ENCODE assay signal across 6 cellular contexts in genomic region chr14:24243336-24243836, GRCh38. TPM values are rescaled to one million over a fixed set of nuclear protein-coding genes. Genes with fewer than 3 reads are reported as not detected.
DNase-seq lines count a peak whose midpoint lies in the region; ATAC-seq lines count a peak whose summit lies in the region.

No MANE protein-coding gene starts in this region.

- peaks cover 41% of the 10 kb centered on the region for H3K4me1 Mint-ChIP-seq in T-helper 2 cell treated with Interferon-gamma antibody and Interleukin-4, amounts not matched to agents 5 μg/mL and 100 μg/mL, for 36 hours (ENCODE audit: low read depth)

- no peaks in the 10 kb centered on the region for H3K9me3 Mint-ChIP-seq in T-helper 2 cell treated with Interferon-gamma antibody and Interleukin-4, amounts not matched to agents 5 μg/mL and 100 μg/mL, for 36 hours

- peaks cover 29% of the 10 kb centered on the region for H3K36me3 Mint-ChIP-seq in T-helper 2 cell treated with Interferon-gamma antibody and Interleukin-4, amounts not matched to agents 5 μg/mL and 100 μg/mL, for 36 hours (ENCODE audit: low read depth)

- H3K27me3 Mint-ChIP-seq in T-helper 2 cell treated with Interferon-gamma antibody and Interleukin-4, amounts not matched to agents 5 μg/mL and 100 μg/mL, for 36 hours (ENCODE audit: low read depth): no peaks in the 10 kb centered on the region

- H3K27ac Mint-ChIP-seq in T-helper 2 cell treated with Interferon-gamma antibody and Interleukin-4, amounts not matched to agents 5 μg/mL and 100 μg/mL, for 36 hours: peak overlapping the region; percentile 100

- DNase-seq in T-helper 2 cell treated with Interferon-gamma antibody and Interleukin-4, amounts not matched to agents 5 μg/mL and 100 μg/mL, for 36 hours (ENCODE audit: low spot score): no peak
- DNase-seq in T-helper 2 cell (no peak), mucosa of gallbladder (ENCODE audit: low spot score) (peak; percentile 67), SW 1271 (lab: John Stamatoyannopoulos, UW) (no peak)

- peak overlapping the region; percentile 89 for H3K27ac ChIP-seq in adipose tissue (ENCODE audit: low read depth, low read length)

- peak overlapping the region; percentile 97 for H3K4me3 Mint-ChIP-seq in T-helper 2 cell treated with Interferon-gamma antibody and Interleukin-4, amounts not matched to agents 5 μg/mL and 100 μg/mL, for 36 hours

- no peak for ATAC-seq in HG03442 (IDR thresholded peaks at IDR 0.05; ENCODE audit: unreplicated experiment)

- WGBS in adipose tissue, 3 donors: 46 to 53% (median 49%) methylated on average over 9 to 10 of the region's 10 CpGs

RNA-seq across cellular contexts. Expression of gene TINF2, which starts 1.0 kb away (rescaled TPM):
- 10 to 100 TPM; 35.3 to 58.9 (median 49.3) TPM for polyA plus RNA-seq in adipose tissue
- total RNA-seq in mucosa of gallbladder: 61.8 TPM

RNA-seq across cellular contexts. Expression of gene GMPR2, which starts 10.7 kb away (rescaled TPM):
- polyA plus RNA-seq in adipose tissue: 10 to 100 TPM; 37.3 to 52.7 (median 52.0) TPM
- 91.6 TPM for total RNA-seq in mucosa of gallbladder

RNA-seq across cellular contexts. Expression of gene NEDD8, which starts 11.2 kb away (rescaled TPM):
- polyA plus RNA-seq in adipose tissue: 100 to 1,000 TPM in 2 of 3 donors, 10 to 100 TPM in 1; 82.9 to 296 (median 245) TPM
- 121 TPM for total RNA-seq in mucosa of gallbladder

RNA-seq across cellular contexts. Expression of gene TGM1, which starts 19.6 kb away (rescaled TPM):
- polyA plus RNA-seq in adipose tissue: 1 to 10 TPM; 2.5 to 4.6 (median 3.3) TPM
- total RNA-seq in mucosa of gallbladder: 3.0 TPM

RNA-seq across cellular contexts. Expression of gene MDP1, which starts 27.5 kb away (rescaled TPM):
- 10 to 100 TPM; 17.7 to 47.6 (median 21.9) TPM for polyA plus RNA-seq in adipose tissue
- 20.3 TPM for total RNA-seq in mucosa of gallbladder
